In the genomic region with DNA sequence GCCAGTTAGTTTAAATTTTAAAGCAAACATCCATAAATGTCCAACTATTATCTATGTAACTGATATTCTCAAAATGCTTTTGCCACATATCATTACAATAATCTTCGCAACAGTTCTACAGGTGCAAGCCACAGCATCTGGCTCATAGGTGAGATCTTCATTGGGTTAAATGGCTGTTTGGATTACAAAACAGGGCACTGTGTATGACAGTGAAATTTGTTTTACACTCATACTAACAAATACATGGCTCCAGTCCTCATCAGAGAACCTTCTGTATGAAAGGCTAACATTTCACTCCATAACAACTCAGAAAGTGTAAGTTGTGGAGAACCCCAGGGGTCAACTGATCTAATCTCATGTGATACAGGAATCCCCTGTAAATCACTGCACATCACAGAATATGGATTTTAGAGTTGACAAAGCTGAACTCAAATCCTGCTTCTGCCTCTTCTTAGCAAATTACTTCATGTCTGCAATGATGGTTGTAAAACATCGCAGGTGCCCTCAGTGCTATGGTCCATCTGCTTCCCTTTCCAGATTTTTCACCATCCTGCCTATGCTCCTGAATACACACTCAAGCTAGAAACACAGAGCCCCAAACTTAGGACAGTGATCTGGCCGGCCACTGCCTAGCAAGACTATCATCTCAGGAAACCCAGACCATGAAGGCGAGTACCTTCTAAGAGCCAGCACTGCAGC, we compare ENCODE assay signal across 7 cellular contexts.
DNase-seq lines count a peak whose midpoint lies in the region; ATAC-seq, FAIRE-seq and TF ChIP-seq lines count a peak whose summit lies in the region.
"Not testable (repeated sequence)": the region's sequence is repeated elsewhere in the genome, so short reads cannot be mapped to it uniquely, and the experiment has no call there.

No MANE protein-coding gene starts in this region.

- H3K27ac ChIP-seq in PC-9; osteoblast (ENCODE audit: low read depth, low read length): not testable (repeated sequence)
- peak overlapping the region; percentile 79 for H3K27ac ChIP-seq in astrocyte (ENCODE audit: low read depth, low read length)

- POLR2A ChIA-PET in PC-9 (lab: Charles Lee; ENCODE audit: unreplicated experiment), result not testable (repeated sequence)

- H3K9ac ChIP-seq in astrocyte (ENCODE audit: low read length), result not testable (repeated sequence)

- intact Hi-C loops in PC-9 (cut with micrococcal nuclease; ENCODE audit: unreplicated experiment); left colon (cut with DNase I, micrococcal nuclease): not testable (repeated sequence)

- not testable (repeated sequence) for H3K36me3 Mint-ChIP-seq in astrocyte (ENCODE audit: low read depth, unreplicated experiment)

- not testable (repeated sequence) for H3K9me2 ChIP-seq in PC-9 (ENCODE audit: insufficient read depth)

- peaks cover 30% of the 10 kb centered on the region for H3K4me1 Mint-ChIP-seq in astrocyte (ENCODE audit: low read depth, unreplicated experiment)

- peaks cover 31% of the 10 kb centered on the region for H3F3A ChIP-seq in PC-9 (ENCODE audit: insufficient read depth, low read depth)

- not testable (repeated sequence) for BruUV-seq in PC-9 (replicated peaks; lab: Mats Ljungman, UMichigan)

- not testable (repeated sequence) for H2AFZ ChIP-seq in PC-9; astrocyte (ENCODE audit: low read depth, low read length); osteoblast (ENCODE audit: low read length)

- H4K20me1 ChIP-seq in PC-9 (ENCODE audit: insufficient read depth), result peaks cover 11% of the 10 kb centered on the region; the same call in 1 of the 2 replicates
- H4K20me1 ChIP-seq in astrocyte (ENCODE audit: insufficient read depth, low read length); osteoblast (ENCODE audit: insufficient read depth, low read length): not testable (repeated sequence)

- peak overlapping the region; percentile 22 for H3K4me3 Mint-ChIP-seq in astrocyte (ENCODE audit: unreplicated experiment)

- peak; percentile 57 for ATAC-seq in left colon

- FAIRE-seq in astrocyte (lab: Jason Lieb, UNC), result not testable (repeated sequence)

- H3K27ac Mint-ChIP-seq in astrocyte (ENCODE audit: unreplicated experiment), result peak overlapping the region; percentile 91

- not testable (repeated sequence) for TF ChIP-seq CTCF in PC-9 (conservative IDR thresholded peaks at IDR 0.05); astrocyte (IDR thresholded peaks at IDR 0.05; ENCODE audit: insufficient read depth, low read depth, low read length); osteoblast (IDR thresholded peaks at IDR 0.05; ENCODE audit: extremely low read depth, low read depth, low read length)

- H3K9me3 ChIP-seq in PC-9 (ENCODE audit: insufficient read depth, low read depth); astrocyte (ENCODE audit: insufficient read depth, low read depth, low read length); osteoblast (ENCODE audit: low read depth, low read length): not testable (repeated sequence)

- H3K27me3 ChIP-seq in PC-9 (ENCODE audit: insufficient read depth, low read depth); astrocyte (ENCODE audit: insufficient read depth, low read length); osteoblast (ENCODE audit: insufficient read depth, low read length): not testable (repeated sequence)

- not testable (repeated sequence) for H3K27me3 Mint-ChIP-seq in astrocyte (ENCODE audit: low read depth, unreplicated experiment)

- not testable (repeated sequence) for H3K36me3 ChIP-seq in PC-9 (ENCODE audit: low read depth); astrocyte (ENCODE audit: insufficient read depth, low read length); osteoblast (ENCODE audit: insufficient read depth, low read length)

- not testable (repeated sequence) for H3K79me2 ChIP-seq in PC-9 (ENCODE audit: low read depth); astrocyte (ENCODE audit: insufficient read depth, low read length); osteoblast (ENCODE audit: insufficient read depth, low read length)

- not testable (repeated sequence) for H3K9me3 Mint-ChIP-seq in astrocyte (ENCODE audit: unreplicated experiment)

- CTCF ChIA-PET in PC-9 (lab: Charles Lee), result interaction anchor here (1.0 kb wide), 1 partner anchor 81 kb away, joined by 3 read pairs; a partner anchor contains a TSS

- not testable (repeated sequence) for H3K4me3 ChIP-seq in PC-9; astrocyte (ENCODE audit: insufficient read depth, low read depth, low read length); osteoblast (ENCODE audit: insufficient read depth, low read length)

- peak overlapping the region; percentile 41 for H3K4me2 ChIP-seq in PC-9
- H3K4me2 ChIP-seq in astrocyte (ENCODE audit: low read length), result peak overlapping the region; percentile 77
- H3K4me2 ChIP-seq in osteoblast (ENCODE audit: insufficient read depth, low read length), result peak overlapping the region; percentile 62

- H3K4me1 ChIP-seq in PC-9 (replicated peaks; ENCODE audit: insufficient read depth) (peaks cover 18% of the 10 kb centered on the region), astrocyte (ENCODE audit: insufficient read depth, low read length) (peaks cover 26% of the 10 kb centered on the region)
- not testable (repeated sequence) for H3K4me1 ChIP-seq in osteoblast (ENCODE audit: insufficient read depth, low read length)

- DNase-seq in DMS53 treated with DMSO at 0.1 percent for 48 hours (lab: John Stamatoyannopoulos, UW; ENCODE audit: unreplicated experiment) (peak; percentile 55), NCI-H2029 (lab: John Stamatoyannopoulos, UW) (peak; percentile 31), dermis blood vessel endothelial cell (peak; percentile 65)
- DNase-seq in PC-9; astrocyte (ENCODE audit: low read depth); left colon; osteoblast (ENCODE audit: insufficient read length, low spot score, missing footprints): not testable (repeated sequence)
